ENCODE assay signal across 8 cellular contexts in genomic region chr19:11797491-11797890, GRCh38. TPM values are rescaled to one million over a fixed set of nuclear protein-coding genes. Genes with fewer than 3 reads are reported as not detected.
DNase-seq lines count a peak whose midpoint lies in the region; ATAC-seq lines count a peak whose summit lies in the region.

No MANE protein-coding gene starts in this region.

- DNase-seq in G401 (ENCODE audit: low spot score) (peak; percentile 87), NCI-H524 (lab: John Stamatoyannopoulos, UW) (peak; percentile 92 to 98), dermis microvascular lymphatic vessel endothelial cell (ENCODE audit: low read depth in 2 of 2) (peak; percentile 54 to 82), left lobe of liver (ENCODE audit: low spot score) (peak; percentile 87)
- peak; percentile 70 for DNase-seq in activated CD4-positive, alpha-beta T cell treated with anti-CD3 and anti-CD28 coated beads, Interleukin-2, amount 50 U/mL, for 1 hour
- peak; percentile 76 to 77 for DNase-seq in stimulated activated CD4-positive, alpha-beta T cell treated with anti-CD3 and anti-CD28 coated beads, Interleukin-2, amount 100 ng/mL, for 24 hours

- in situ Hi-C loops in G401 (cut with HindIII; ENCODE audit: low sequenced_read_pairs) = no loop called here

- ATAC-seq in HG03378 (IDR thresholded peaks at IDR 0.05; ENCODE audit: unreplicated experiment) (peak; percentile 65), left lobe of liver (peak; percentile 91), GM19351 (IDR thresholded peaks at IDR 0.05; ENCODE audit: unreplicated experiment) (no peak)

RNA-seq across cellular contexts. Expression of gene ZNF491, which starts 0.8 kb away (rescaled TPM):
- total RNA-seq in G401 (2014; rRNA removed; shearing (Covaris generic)) = not detected in 2 replicates
- total RNA-seq in dermis microvascular lymphatic vessel endothelial cell (0.89 and 1.5 TPM in 2 replicates), left lobe of liver (1.3 TPM)

RNA-seq across cellular contexts. Expression of gene ZNF440, which starts 16.6 kb away (rescaled TPM):
- 7.3 and 13.1 TPM in 2 replicates for total RNA-seq in G401 (2014; rRNA removed; shearing (Covaris generic))
- total RNA-seq in dermis microvascular lymphatic vessel endothelial cell = 5.9 and 7.2 TPM in 2 replicates
- 4.7 TPM for total RNA-seq in left lobe of liver

RNA-seq across cellular contexts. Expression of gene ZNF441, which starts 30.7 kb away (rescaled TPM):
- 0.14 TPM in 1 of 2 replicates, not detected in the other for total RNA-seq in G401 (2014; rRNA removed; shearing (Covaris generic))
- total RNA-seq in dermis microvascular lymphatic vessel endothelial cell = 8.0 and 9.4 TPM in 2 replicates
- 3.0 TPM for total RNA-seq in left lobe of liver

RNA-seq across cellular contexts. Expression of gene ZNF439, which starts 51.0 kb away (rescaled TPM):
- total RNA-seq in G401 (2014; rRNA removed; shearing (Covaris generic)) = 0.20 TPM in 1 of 2 replicates, not detected in the other
- total RNA-seq in dermis microvascular lymphatic vessel endothelial cell (0.77 and 1.1 TPM in 2 replicates), left lobe of liver (0.60 TPM)

RNA-seq across cellular contexts. Expression of gene ZNF823, which starts 58.7 kb away (rescaled TPM):
- total RNA-seq in G401 (2014; rRNA removed; shearing (Covaris generic)) = 11.3 and 14.0 TPM in 2 replicates
- 7.1 and 9.1 TPM in 2 replicates for total RNA-seq in dermis microvascular lymphatic vessel endothelial cell
- total RNA-seq in left lobe of liver = 3.7 TPM
